ENCODE assay signal across 1 cellular context in the genomic region with DNA sequence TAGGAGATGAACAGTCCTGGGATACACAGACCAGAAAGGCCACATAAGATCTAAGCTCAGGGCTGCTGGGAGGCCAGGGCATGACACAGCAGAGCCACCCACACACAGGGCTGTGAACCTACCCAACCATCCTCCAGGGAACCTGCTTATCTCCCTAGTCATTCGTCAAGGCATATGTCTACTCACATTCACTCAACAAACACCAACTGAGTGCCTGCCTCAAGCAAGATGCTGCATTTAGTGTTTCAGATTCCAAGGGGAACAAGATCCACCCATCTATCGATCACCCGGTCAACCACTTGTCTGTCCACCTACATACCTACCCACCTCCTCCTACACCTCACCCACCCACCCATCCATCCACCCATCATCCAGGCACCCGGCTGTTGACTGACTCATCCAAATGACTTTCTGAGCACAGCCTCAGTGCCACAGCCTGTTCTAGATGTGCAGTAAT.
TF ChIP-seq lines count a peak whose summit lies in the region.

No MANE protein-coding gene starts in this region.

TF ChIP-seq in IMR-90, 13 proteins besides CTCF, POLR2A, EP300 and RAD21:
- TF ChIP-seq MAZ (IDR thresholded peaks at IDR 0.05; ENCODE audit: borderline replicate concordance, low read depth, low read length) (no peak), FOS (IDR thresholded peaks at IDR 0.05; ENCODE audit: low read depth, low read length) (no peak), RCOR1 (IDR thresholded peaks at IDR 0.05; ENCODE audit: insufficient replicate concordance, low read length) (no peak), MXI1 (IDR thresholded peaks at IDR 0.05; ENCODE audit: borderline replicate concordance, low read depth, low read length) (no peak), MAFK (IDR thresholded peaks at IDR 0.05; ENCODE audit: low read depth, low read length) (no peak), RFX5 (IDR thresholded peaks at IDR 0.05; ENCODE audit: low read depth, low read length) (no peak), SMC3 (IDR thresholded peaks at IDR 0.05; ENCODE audit: low read depth, low read length) (no peak)
- TF ChIP-seq, protein P1, sequence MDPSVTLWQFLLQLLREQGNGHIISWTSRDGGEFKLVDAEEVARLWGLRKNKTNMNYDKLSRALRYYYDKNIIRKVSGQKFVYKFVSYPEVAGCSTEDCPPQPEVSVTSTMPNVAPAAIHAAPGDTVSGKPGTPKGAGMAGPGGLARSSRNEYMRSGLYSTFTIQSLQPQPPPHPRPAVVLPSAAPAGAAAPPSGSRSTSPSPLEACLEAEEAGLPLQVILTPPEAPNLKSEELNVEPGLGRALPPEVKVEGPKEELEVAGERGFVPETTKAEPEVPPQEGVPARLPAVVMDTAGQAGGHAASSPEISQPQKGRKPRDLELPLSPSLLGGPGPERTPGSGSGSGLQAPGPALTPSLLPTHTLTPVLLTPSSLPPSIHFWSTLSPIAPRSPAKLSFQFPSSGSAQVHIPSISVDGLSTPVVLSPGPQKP (IDR thresholded peaks at IDR 0.05; ENCODE audit: borderline replicate concordance, low read depth, low read length): no peak
